Comparison of ENCODE assay signal across 20 cellular contexts in the genomic region with DNA sequence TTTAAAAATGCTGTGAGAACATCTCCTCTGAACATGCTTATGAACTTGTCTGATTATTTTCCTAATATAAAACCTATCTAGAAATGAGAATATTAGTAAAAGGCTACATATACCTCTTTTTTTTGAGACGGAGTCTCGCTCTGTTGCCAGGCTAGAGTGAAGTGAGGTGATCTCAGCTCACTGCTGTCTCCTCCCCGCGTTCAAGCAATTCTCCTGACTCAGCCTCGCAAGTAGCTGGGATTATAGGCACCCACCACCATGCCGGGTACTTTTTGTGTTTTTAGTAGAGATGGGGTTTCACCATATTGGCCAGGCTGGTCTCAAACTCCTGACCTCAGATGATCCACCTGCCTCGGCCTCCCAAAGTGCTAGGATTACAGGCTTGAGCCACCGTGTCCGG. TPM values are rescaled to one million over a fixed set of nuclear protein-coding genes. Genes with fewer than 3 reads are reported as not detected.
"Had no signal": no experiment of that assay in that cellular context is flagged by ENCODE, and none has a peak within 500 bp of the region (broad histone marks: within the 10 kb centered on the region; RNA-seq: fewer than 3 reads in every experiment).

No MANE protein-coding gene starts in this region.

RNA-seq across cellular contexts. Expression of gene RHAG, which starts 28.4 kb away (rescaled TPM):
- total RNA-seq: activated B cell treated with CpG ODN at 0.5 μM for 24 hours; activated CD4-positive, alpha-beta memory T cell treated with anti-CD3 and anti-CD28 coated beads for 36 hours; activated CD4-positive, alpha-beta T cell treated with anti-CD3 and anti-CD28 coated beads, Interleukin-2, amount 10 ng/mL, durations not matched to agents 24 days and 14 days; activated CD8-positive, alpha-beta memory T cell treated with anti-CD3 and anti-CD28 coated beads for 36 hours; activated CD8-positive, alpha-beta T cell treated with anti-CD3 and anti-CD28 coated beads for 36 hours; activated naive CD4-positive, alpha-beta T cell treated with anti-CD3 and anti-CD28 coated beads for 36 hours; activated naive CD4-positive, alpha-beta T cell treated with anti-CD3 and anti-CD28 coated beads, Interleukin-2, amount 50 U/mL, for 72 hours; activated naive CD8-positive, alpha-beta T cell treated with anti-CD3 and anti-CD28 coated beads for 36 hours; activated T-cell treated with anti-CD3 and anti-CD28 coated beads, Interleukin-2, amount 50 U/mL, for 72 hours; activated T-helper 1 cell treated with anti-CD3 and anti-CD28 coated beads, Interleukin-12 subunit alpha, Interleukin-12 subunit beta, Interleukin-2, Interleukin-4 antibody, amounts not matched to agents 30 ng/mL and 10 ng/mL and 1 ng/mL, durations not matched to agents 14 hours and 24 hours and 36 hours; activated T-helper 17 cell treated with anti-CD3 and anti-CD28 coated beads, Interleukin-2, amount 50 U/mL, for 72 hours; aorta; astrocyte; body of pancreas; breast epithelium; cardiac septum; T-helper 1 cell treated with Interleukin-12 subunit alpha and Interleukin-12 subunit beta and Interleukin-4 antibody, amounts not matched to agents 30 ng/mL and 1 ng/mL, for 36 hours; T-helper 17 cell; T-helper 2 cell treated with Interferon-gamma antibody and Interleukin-4, amounts not matched to agents 100 ng/mL and 5 ng/mL, for 36 hours had no signal
- polyA plus RNA-seq: aorta had no signal

RNA-seq across cellular contexts. Expression of gene C6orf141, which starts 57.8 kb away (rescaled TPM):
- total RNA-seq: activated B cell treated with CpG ODN at 0.5 μM for 24 hours; activated CD4-positive, alpha-beta T cell treated with anti-CD3 and anti-CD28 coated beads, Interleukin-2, amount 10 ng/mL, durations not matched to agents 24 days and 14 days; activated CD8-positive, alpha-beta memory T cell treated with anti-CD3 and anti-CD28 coated beads for 36 hours; activated T-helper 1 cell treated with anti-CD3 and anti-CD28 coated beads, Interleukin-12 subunit alpha, Interleukin-12 subunit beta, Interleukin-2, Interleukin-4 antibody, amounts not matched to agents 30 ng/mL and 10 ng/mL and 1 ng/mL, durations not matched to agents 14 hours and 24 hours and 36 hours; activated T-helper 17 cell treated with anti-CD3 and anti-CD28 coated beads, Interleukin-2, amount 50 U/mL, for 72 hours; T-cell; T-helper 1 cell treated with Interleukin-12 subunit alpha and Interleukin-12 subunit beta and Interleukin-4 antibody, amounts not matched to agents 30 ng/mL and 1 ng/mL, for 36 hours; T-helper 17 cell had no signal
- polyA plus RNA-seq: aorta had no signal
